19 cellular contexts compared by ENCODE assay signal in the genomic region with DNA sequence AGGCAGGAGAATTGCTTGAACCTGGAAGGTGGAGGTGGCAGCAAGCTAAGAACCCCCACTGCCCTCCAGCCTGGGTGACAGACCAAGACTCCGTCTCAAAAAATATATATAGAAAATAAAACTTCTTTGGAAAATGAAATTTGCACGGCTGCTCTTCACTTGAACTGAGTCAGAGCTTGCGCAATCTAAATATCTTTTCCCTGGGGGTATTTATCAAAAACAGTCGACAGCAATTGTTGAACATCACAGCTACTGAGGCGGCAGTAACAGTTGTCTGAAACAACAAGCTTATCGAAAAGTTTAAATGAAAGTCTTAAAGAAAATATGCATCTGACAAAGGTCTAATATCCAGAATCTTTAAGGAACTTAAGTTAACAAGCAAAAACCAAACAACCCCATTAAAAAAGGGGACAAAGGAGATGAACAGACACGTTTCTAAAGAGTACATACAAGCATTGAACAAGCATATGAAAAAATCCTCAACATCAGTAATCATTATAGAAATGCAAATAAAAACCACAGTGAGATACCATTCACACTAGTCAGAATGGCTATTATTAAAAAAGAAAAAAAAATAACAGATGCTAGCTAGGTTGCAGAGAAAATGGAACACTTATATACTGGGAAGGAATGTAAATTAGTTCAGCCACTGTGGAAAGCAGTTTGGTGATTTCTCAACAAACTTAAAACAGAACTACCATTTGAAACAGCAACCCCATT.
DNase-seq lines count a peak whose midpoint lies in the region; ATAC-seq and TF ChIP-seq lines count a peak whose summit lies in the region.
"Had no signal": no experiment of that assay in that cellular context is flagged by ENCODE, and none has a peak within 500 bp of the region (broad histone marks: within the 10 kb centered on the region; RNA-seq: fewer than 3 reads in every experiment).

No MANE protein-coding gene starts in this region.

- DNase-seq in ELR (ENCODE audit: low read depth) (peak; percentile 33), LHCN-M2 (ENCODE audit: low read depth) (peak; percentile 51), astrocyte of the spinal cord (ENCODE audit: low read depth, low spot score) (peak; percentile 45), foreskin keratinocyte (peak; percentile 53 to 66), DMS 273 (lab: John Stamatoyannopoulos, UW; ENCODE audit: unreplicated experiment) (no peak), left colon (no peak)
- DNase-seq in stimulated activated CD4-positive, alpha-beta T cell treated with anti-CD3 and anti-CD28 coated beads, Interleukin-1b, Interleukin-23, amount 100 ng/mL, for 48 hours = no peak
- no peak for DNase-seq in stimulated activated naive CD8-positive, alpha-beta T cell treated with anti-CD3 and anti-CD28 coated beads, Interleukin-15, Interleukin-2, amounts not matched to agents 100 U/mL and 50 U/mL, for 24 hours
- DNase-seq: activated CD4-positive, alpha-beta T cell treated with anti-CD3 and anti-CD28 coated beads, Interleukin-2, amount 10 ng/mL, durations not matched to agents 7 days and 5 days; CD4-positive, alpha-beta memory T cell; DMS153; NCI-H1694 treated with DMSO at 0.1 percent for 48 hours; NCI-H69; SHP77; small intestine; stimulated activated CD4-positive, alpha-beta T cell treated with anti-CD3 and anti-CD28 coated beads, Interleukin-4, amount 100 ng/mL, for 24 hours; stomach; T-cell had no signal

- peak; percentile 58 for ATAC-seq in foreskin keratinocyte
- ATAC-seq in stimulated activated naive CD8-positive, alpha-beta T cell treated with anti-CD3 and anti-CD28 coated beads, Interleukin-15, Interleukin-2, amounts not matched to agents 100 U/mL and 50 U/mL, for 24 hours = no peak
- no peak for ATAC-seq in left colon
- ATAC-seq: natural killer cell treated with Interleukin-12 subunit alpha and Interleukin-12 subunit beta and Interleukin-15 and Interleukin-18, amount 100 ng/mL, for 72 hours; T-cell had no signal

- H3K27ac ChIP-seq in foreskin keratinocyte = no peak overlapping the region
- H3K27ac ChIP-seq: stomach had no signal

- in situ Hi-C loops in astrocyte of the spinal cord (cut with HindIII; ENCODE audit: low sequenced_read_pairs) = no loop called here

- H3K4me1 ChIP-seq in foreskin keratinocyte = no peaks in the 10 kb centered on the region
- H3K4me1 ChIP-seq: stomach had no signal

- no peak overlapping the region for H3K4me3 ChIP-seq in astrocyte of the spinal cord (ENCODE audit: low read depth, low read length)
- H3K4me3 ChIP-seq: stomach had no signal

- no peak for TF ChIP-seq CTCF in astrocyte of the spinal cord (IDR thresholded peaks at IDR 0.05; ENCODE audit: low read depth, low read length)
- TF ChIP-seq CTCF in foreskin keratinocyte (conservative IDR thresholded peaks at IDR 0.05) = no peak

- no peaks in the 10 kb centered on the region for H3K27me3 ChIP-seq in foreskin keratinocyte
- H3K27me3 ChIP-seq: stomach had no signal

- intact Hi-C loops in left colon (cut with DNase I, micrococcal nuclease) = no loop called here

Comparison
In these comparisons a context has a peak if more than half of its experiments do, and no peak if none do; other contexts are left out.
1. DNase-seq: peak in ELR (single experiment), LHCN-M2 (single experiment), astrocyte of the spinal cord (single experiment) and foreskin keratinocyte (2 of 2); none in stimulated activated CD4-positive, alpha-beta T cell treated with anti-CD3 and anti-CD28 coated beads, Interleukin-1b, Interleukin-23, amount 100 ng/mL, for 48 hours (single experiment), DMS 273 (single experiment), stimulated activated naive CD8-positive, alpha-beta T cell treated with anti-CD3 and anti-CD28 coated beads, Interleukin-15, Interleukin-2, amounts not matched to agents 100 U/mL and 50 U/mL, for 24 hours (single experiment) and left colon (0 of 2).